Comparison of ENCODE assay signal across 27 cellular contexts in genomic region chr3:95334461-95334860, GRCh38.
"Had no signal": no experiment of that assay in that cellular context is flagged by ENCODE, and none has a peak within 500 bp of the region (broad histone marks: within the 10 kb centered on the region; RNA-seq: fewer than 3 reads in every experiment).

No MANE protein-coding gene starts in this region.

- H3K36me3 Mint-ChIP-seq: memory B cell; naive B cell; natural killer cell treated with Interleukin-12 subunit alpha and Interleukin-12 subunit beta and Interleukin-15 and Interleukin-18, amount 100 ng/mL, for 72 hours had no signal

- H3K4me1 Mint-ChIP-seq: memory B cell; naive B cell; neural crest cell; stimulated activated naive CD8-positive, alpha-beta T cell treated with anti-CD3 and anti-CD28 coated beads, Interleukin-15, amount 100 ng/mL, for 72 hours had no signal

- H3K27ac ChIP-seq: esophagus squamous epithelium, gastrocnemius medialis, lower lobe of right lung, neutrophil, pancreas, right lobe of liver, suprapubic skin, transverse colon, upper lobe of right lung, uterus had no signal

- H3K27me3 ChIP-seq: esophagus squamous epithelium, gastrocnemius medialis, neutrophil, pancreas, right lobe of liver, suprapubic skin, transverse colon, upper lobe of right lung, uterus had no signal

- H3K27me3 Mint-ChIP-seq: effector memory CD8-positive, alpha-beta T cell; memory B cell; naive B cell; natural killer cell treated with Interleukin-12 subunit alpha and Interleukin-12 subunit beta and Interleukin-15 and Interleukin-18, amount 100 ng/mL, for 72 hours; progenitor cell of endocrine pancreas; stimulated activated naive CD8-positive, alpha-beta T cell treated with anti-CD3 and anti-CD28 coated beads, Interleukin-15, amount 100 ng/mL, for 72 hours had no signal

- H3K4me1 ChIP-seq: esophagus squamous epithelium, gastrocnemius medialis, lower lobe of right lung, pancreas, right lobe of liver, suprapubic skin, transverse colon, upper lobe of right lung, uterus had no signal

- H3K36me3 ChIP-seq: esophagus squamous epithelium, gastrocnemius medialis, lower lobe of right lung, neutrophil, pancreas, right lobe of liver, suprapubic skin, transverse colon, upper lobe of right lung had no signal

- DNase-seq: cortex of kidney; effector memory CD8-positive, alpha-beta T cell; erythroblast; esophagus squamous epithelium; gastrocnemius medialis; head of caudate nucleus; left ventricle myocardium superior; lower lobe of right lung; naive B cell; pancreas; right lobe of liver; stimulated activated CD4-positive, alpha-beta T cell treated with anti-CD3 and anti-CD28 coated beads, Interleukin-12 subunit alpha, Interleukin-12 subunit beta, amount 100 ng/mL, for 4 hours; stimulated activated CD4-positive, alpha-beta T cell treated with anti-CD3 and anti-CD28 coated beads, Interleukin-1b, Interleukin-23, amount 100 ng/mL, for 48 hours; stimulated activated CD4-positive, alpha-beta T cell treated with anti-CD3 and anti-CD28 coated beads, Interleukin-4, amount 100 ng/mL, for 1 hour; stimulated activated CD8-positive, alpha-beta memory T cell treated with anti-CD3 and anti-CD28 coated beads, Interleukin-4, amount 100 ng/mL, for 48 hours; stimulated activated naive CD4-positive, alpha-beta T cell; stimulated activated naive CD8-positive, alpha-beta T cell treated with anti-CD3 and anti-CD28 coated beads, Interleukin-15, amount 100 ng/mL, for 72 hours; transverse colon; upper lobe of right lung; uterus had no signal

- H3K4me3 ChIP-seq: esophagus squamous epithelium, gastrocnemius medialis, lower lobe of right lung, pancreas, right lobe of liver, smooth muscle cell, suprapubic skin, transverse colon, upper lobe of right lung, uterus had no signal

- H3K4me3 Mint-ChIP-seq: effector memory CD8-positive, alpha-beta T cell; memory B cell; naive B cell; natural killer cell treated with Interleukin-12 subunit alpha and Interleukin-12 subunit beta and Interleukin-15 and Interleukin-18, amount 100 ng/mL, for 72 hours; neural crest cell; stimulated activated naive CD8-positive, alpha-beta T cell treated with anti-CD3 and anti-CD28 coated beads, Interleukin-15, amount 100 ng/mL, for 72 hours had no signal

- H3K27ac Mint-ChIP-seq: effector memory CD8-positive, alpha-beta T cell; memory B cell; natural killer cell treated with Interleukin-12 subunit alpha and Interleukin-12 subunit beta and Interleukin-15 and Interleukin-18, amount 100 ng/mL, for 72 hours; progenitor cell of endocrine pancreas; stimulated activated naive CD8-positive, alpha-beta T cell treated with anti-CD3 and anti-CD28 coated beads, Interleukin-15, amount 100 ng/mL, for 72 hours had no signal

- H3K4me2 ChIP-seq: smooth muscle cell had no signal

- ATAC-seq: effector memory CD8-positive, alpha-beta T cell; gastrocnemius medialis; left ventricle myocardium superior; lower lobe of right lung; natural killer cell treated with Interleukin-12 subunit alpha and Interleukin-12 subunit beta and Interleukin-15 and Interleukin-18, amount 100 ng/mL, for 72 hours; pancreas; right lobe of liver; stimulated activated naive CD8-positive, alpha-beta T cell treated with anti-CD3 and anti-CD28 coated beads, Interleukin-15, amount 100 ng/mL, for 72 hours; upper lobe of right lung had no signal
